1 cellular context compared by ENCODE assay signal in the genomic region with DNA sequence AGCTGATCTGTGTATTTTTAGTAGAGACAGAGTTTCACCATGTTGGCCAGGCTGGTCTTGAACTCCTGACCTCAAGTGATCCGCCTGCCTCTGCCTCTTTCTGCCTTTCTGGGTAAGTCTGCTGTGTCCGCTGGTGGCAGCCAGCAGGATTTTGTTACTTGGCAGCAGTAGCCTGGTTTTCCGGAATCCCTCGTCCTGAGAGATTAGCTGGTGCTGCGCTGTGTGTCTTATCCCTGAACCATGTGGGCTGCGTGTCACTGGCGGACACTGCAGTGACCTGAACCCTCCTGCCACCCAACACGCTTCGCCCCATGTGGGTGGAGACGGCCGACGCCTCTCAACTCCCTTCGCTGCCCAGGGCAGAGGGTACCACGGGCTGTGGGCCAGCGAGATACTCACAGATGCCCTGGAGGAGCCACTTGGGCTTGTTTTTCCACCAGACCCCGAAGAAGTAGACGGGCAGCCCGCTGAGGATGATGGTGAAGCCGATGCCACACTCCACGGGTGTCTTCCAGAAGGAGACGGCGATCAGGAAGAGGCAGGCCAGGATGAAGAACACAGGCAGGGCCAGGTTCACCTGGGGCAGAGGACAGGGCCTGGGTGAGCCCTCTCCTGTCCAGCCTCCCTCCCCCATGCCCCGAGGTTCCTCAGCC.
TF ChIP-seq lines count a peak whose summit lies in the region.

No MANE protein-coding gene starts in this region.

TF ChIP-seq in IMR-90, 13 proteins besides CTCF, POLR2A, EP300 and RAD21:
- no peak for TF ChIP-seq MAZ (IDR thresholded peaks at IDR 0.05; ENCODE audit: borderline replicate concordance, low read depth, low read length)
